21 cellular contexts compared by ENCODE assay signal in genomic region chr5:79694183-79694582, GRCh38. TPM values are rescaled to one million over a fixed set of nuclear protein-coding genes. Genes with fewer than 3 reads are reported as not detected.
DNase-seq lines count a peak whose midpoint lies in the region; ATAC-seq and TF ChIP-seq lines count a peak whose summit lies in the region.
"Had no signal": no experiment of that assay in that cellular context is flagged by ENCODE, and none has a peak within 500 bp of the region (broad histone marks: within the 10 kb centered on the region; RNA-seq: fewer than 3 reads in every experiment).

No MANE protein-coding gene starts in this region.

- H2AFZ ChIP-seq in KMS-11 (ENCODE audit: low read depth) (peak overlapping the region; percentile 10), GM23248 (no peak overlapping the region)

- ATAC-seq in heart left ventricle (no peak), left ventricle myocardium superior (no peak), gastrocnemius medialis (no peak), HG03139 (IDR thresholded peaks at IDR 0.05; ENCODE audit: unreplicated experiment) (no peak)
- ATAC-seq: HepG2, Panc1 had no signal

- peak overlapping the region; percentile 30 to 59 (median 47) for H3K27ac Mint-ChIP-seq in immature natural killer cell

- H3K27ac ChIP-seq in heart left ventricle (peak overlapping the region; percentile 70 to 99 (median 94)), KMS-11 (peak overlapping the region; percentile 59), gastrocnemius medialis (peak overlapping the region; percentile 99), GM23248 (no peak overlapping the region)

- TF ChIP-seq CTCF in heart left ventricle (IDR thresholded peaks at IDR 0.05) (no peak), KMS-11 (conservative IDR thresholded peaks at IDR 0.05; ENCODE audit: low read depth, low read length) (no peak), gastrocnemius medialis (IDR thresholded peaks at IDR 0.05 in 4 of 5, conservative IDR thresholded peaks at IDR 0.05 in 1 of 5) (no peak)

- H3K4me3 ChIP-seq in heart left ventricle: peak overlapping the region in 6 of 12 donors; percentile 9 to 76 (median 66)
- no peak overlapping the region for H3K4me3 ChIP-seq in KMS-11 (IDR thresholded peaks at IDR 0.05; ENCODE audit: insufficient read depth, low read depth, low read length)
- peak overlapping the region; percentile 21 to 83 (median 81) for H3K4me3 ChIP-seq in gastrocnemius medialis
- H3K4me3 ChIP-seq in GM23248: no peak overlapping the region

- H3K9ac ChIP-seq in KMS-11: peak overlapping the region; percentile 7; the same call in 1 of the 2 replicates
- no peak overlapping the region for H3K9ac ChIP-seq in GM23248
- H3K9ac ChIP-seq: SK-N-SH had no signal

- H3K4me1 Mint-ChIP-seq in immature natural killer cell: peaks cover 19 to 43% of the 10 kb centered on the region in 2 donors

- 45 to 67% (median 53%) methylated on average over 1 of the region's 1 CpG for WGBS in heart left ventricle, 4 donors
- 100% methylated on average over 1 of the region's 1 CpG for WGBS in GM23248 (ENCODE audit: low coverage in 1 of 2, low lambda C conversion rate in 2 of 2, missing lambda C conversion rate in 2 of 2), 2 experiments

- TF ChIP-seq POLR2A in heart left ventricle (IDR thresholded peaks at IDR 0.05) (no peak), gastrocnemius medialis (IDR thresholded peaks at IDR 0.05) (no peak)

- H3K9me3 ChIP-seq in heart left ventricle: no peaks in the 10 kb centered on the region
- no peaks in the 10 kb centered on the region for H3K9me3 ChIP-seq in gastrocnemius medialis
- H3K9me3 ChIP-seq in GM23248 (ENCODE audit: low read depth): no peaks in the 10 kb centered on the region
- H3K9me3 ChIP-seq: SK-N-SH had no signal

- H3K36me3 ChIP-seq in heart left ventricle: peaks cover 0 to 6% (median 0%) of the 10 kb centered on the region in 9 donors
- H3K36me3 ChIP-seq in KMS-11 (ENCODE audit: insufficient read depth): no peaks in the 10 kb centered on the region
- H3K36me3 ChIP-seq in gastrocnemius medialis: no peaks in the 10 kb centered on the region
- H3K36me3 ChIP-seq in GM23248 (ENCODE audit: low read depth): no peaks in the 10 kb centered on the region

- no peaks in the 10 kb centered on the region for H3K9me2 ChIP-seq in GM23248 (ENCODE audit: insufficient read depth)
- H3K9me2 ChIP-seq: SK-N-SH had no signal

- H3K27me3 Mint-ChIP-seq in immature natural killer cell (ENCODE audit: low read depth in 3 of 3): peaks cover 0 to 1% (median 0%) of the 10 kb centered on the region in 3 donors

- H3K79me2 ChIP-seq in KMS-11 (ENCODE audit: insufficient read depth, low read depth) (no peaks in the 10 kb centered on the region), GM23248 (ENCODE audit: insufficient read depth) (no peaks in the 10 kb centered on the region)

- intact Hi-C loops in heart left ventricle (cut with DNase I): loop anchor here in 4 of 10 donors (5.0 to 10.0 kb wide), 5 partner anchors 33 to 161 kb away; partner anchors contain the start of gene TENT2 (in 1 of the 4)
- intact Hi-C loops in left ventricle myocardium superior (cut with micrococcal nuclease): no loop called here
- intact Hi-C loops in gastrocnemius medialis (cut with DNase I; ENCODE audit: low total_unique reads): loop anchor here (5.0 to 10.0 kb wide), 3 partner anchors 98 to 561 kb away; partner anchors contain the start of genes HOMER1 and SERINC5

- peak overlapping the region; percentile 56 for H3K4me2 ChIP-seq in KMS-11
- H3K4me2 ChIP-seq in GM23248 (ENCODE audit: unreplicated experiment): no peak overlapping the region
- H3K4me2 ChIP-seq: SK-N-SH had no signal

- peaks cover 0 to 6% (median 5%) of the 10 kb centered on the region in 3 donors for H3K36me3 Mint-ChIP-seq in immature natural killer cell

- no peaks in the 10 kb centered on the region for H4K20me1 ChIP-seq in KMS-11 (ENCODE audit: insufficient read depth)
- no peaks in the 10 kb centered on the region for H4K20me1 ChIP-seq in GM23248 (ENCODE audit: insufficient read depth)

- no peaks in the 10 kb centered on the region for H3F3A ChIP-seq in GM23248 (ENCODE audit: insufficient read depth)

- peaks cover 0 to 36% (median 14%) of the 10 kb centered on the region in 12 donors for H3K4me1 ChIP-seq in heart left ventricle
- H3K4me1 ChIP-seq in KMS-11 (ENCODE audit: low read depth, poor library complexity, severe bottlenecking): peaks cover 64% of the 10 kb centered on the region
- H3K4me1 ChIP-seq in gastrocnemius medialis: peaks cover 29 to 51% of the 10 kb centered on the region in 2 donors
- H3K4me1 ChIP-seq in GM23248 (ENCODE audit: insufficient read depth): peaks cover 12% of the 10 kb centered on the region

- DNase-seq in heart left ventricle (no peak), left ventricle myocardium superior (no peak), immature natural killer cell (peak in 1 of 3 donors; percentile 2), gastrocnemius medialis (no peak), DMS153 (lab: John Stamatoyannopoulos, UW) (no peak), GM23248 (no peak)
- DNase-seq: Calu3, DND-41, Kasumi-1, MV-4-11, NCI-H1105 treated with DMSO at 0.1 percent for 48 hours, NCI-H146, NCI-H1930, NCI-H2107, NCI-H526, NCI-H82, SK-N-SH had no signal

- in situ Hi-C loops in gastrocnemius medialis (cut with MboI; ENCODE audit: low sequenced_read_pairs in 4 of 4): no loop called here
- in situ Hi-C loops in GM23248 (cut with MboI): loop anchor here (10.0 kb wide), 1 partner anchor 391 kb away; no protein-coding TSS in a partner anchor

- H3K4me3 Mint-ChIP-seq in immature natural killer cell: peak overlapping the region; percentile 12 to 48 (median 36)

- no peaks in the 10 kb centered on the region for H3K9me3 Mint-ChIP-seq in immature natural killer cell

- no peaks in the 10 kb centered on the region for H3K27me3 ChIP-seq in heart left ventricle
- H3K27me3 ChIP-seq in KMS-11 (ENCODE audit: insufficient read depth, low read depth): no peaks in the 10 kb centered on the region
- H3K27me3 ChIP-seq in gastrocnemius medialis: no peaks in the 10 kb centered on the region
- no peaks in the 10 kb centered on the region for H3K27me3 ChIP-seq in GM23248 (replicated peaks; ENCODE audit: insufficient read depth)

RNA-seq across cellular contexts. Expression of gene CMYA5, which starts 4.5 kb away (rescaled TPM):
- total RNA-seq in heart left ventricle: 1,000 to 10,000 TPM in 5 of 9 donors, 100 to 1,000 TPM in 4; 760 to 2,421 (median 1,003) TPM
- 100 to 1,000 TPM; 279 to 425 TPM for polyA plus RNA-seq in heart left ventricle
- 960 TPM for total RNA-seq in left ventricle myocardium superior
- not detected for polyA plus RNA-seq in immature natural killer cell
- 1,000 to 10,000 TPM; 3,049 to 3,867 (median 3,338) TPM for total RNA-seq in gastrocnemius medialis
- total RNA-seq in GM23248 (2014; rRNA removed; shearing (Covaris generic)): 0.97 and 1.0 TPM in 2 replicates
- polyA plus RNA-seq in GM23248 (2016; fragmentation: Nextera tagmentation; extraction: Ambion mirVana): 0.36 and 0.37 TPM in 2 replicates

Comparison
In these comparisons a context has a peak if more than half of its experiments do, and no peak if none do; other contexts are left out.
1. H3K4me3 ChIP-seq: peak in gastrocnemius medialis (4 of 4); none in KMS-11 (single experiment) and GM23248 (single experiment).
2. RNA of gene CMYA5, which starts 4.5 kb away (total RNA-seq): 3,049 to 3,867 TPM in gastrocnemius medialis, 760 to 2,421 TPM in heart left ventricle and 960 TPM in left ventricle myocardium superior (single experiment); 0.97 to 1.0 TPM in GM23248; every median in the first group is over 100 times any median in the second.